Comparison of ENCODE assay signal across 25 cellular contexts in genomic region chr6:27956941-27957340, GRCh38. TPM values are rescaled to one million over a fixed set of nuclear protein-coding genes. Genes with fewer than 3 reads are reported as not detected.
"Had no signal": no experiment of that assay in that cellular context is flagged by ENCODE, and none has a peak within 500 bp of the region (broad histone marks: within the 10 kb centered on the region; RNA-seq: fewer than 3 reads in every experiment).

Gene OR2B6 (plus strand): TSS chr6:27957241. CDS start chr6:27957241, 0 bp downstream.

- H3K4me3 Mint-ChIP-seq: activated CD8-positive, alpha-beta T cell treated with anti-CD3 and anti-CD28 coated beads for 36 hours; activated naive CD4-positive, alpha-beta T cell treated with anti-CD3 and anti-CD28 coated beads, Interleukin-2, amount 10 ng/mL, durations not matched to agents 7 days and 5 days; activated naive CD8-positive, alpha-beta T cell treated with anti-CD3 and anti-CD28 coated beads for 36 hours; activated T-cell treated with anti-CD3 and anti-CD28 coated beads, Interleukin-2, amount 50 U/mL, for 72 hours; T-helper 2 cell treated with Interferon-gamma antibody and Interleukin-4, amounts not matched to agents 5 μg/mL and 100 μg/mL, for 36 hours had no signal

- H3K27ac Mint-ChIP-seq: activated CD8-positive, alpha-beta T cell treated with anti-CD3 and anti-CD28 coated beads for 36 hours; activated naive CD4-positive, alpha-beta T cell treated with anti-CD3 and anti-CD28 coated beads, Interleukin-2, amount 10 ng/mL, durations not matched to agents 7 days and 5 days; activated naive CD8-positive, alpha-beta T cell treated with anti-CD3 and anti-CD28 coated beads for 36 hours; activated T-cell treated with anti-CD3 and anti-CD28 coated beads, Interleukin-2, amount 50 U/mL, for 72 hours; activated T-helper 2 cell treated with anti-CD3 and anti-CD28 coated beads, Interferon-gamma antibody, Interleukin-2, Interleukin-4, amounts not matched to agents 10 μg/mL and 5 μg/mL and 100 μg/mL, durations not matched to agents 14 hours and 24 hours and 36 hours; T-helper 2 cell treated with Interferon-gamma antibody and Interleukin-4, amounts not matched to agents 5 μg/mL and 100 μg/mL, for 36 hours had no signal

- H3K36me3 Mint-ChIP-seq: activated naive CD4-positive, alpha-beta T cell treated with anti-CD3 and anti-CD28 coated beads, Interleukin-2, amount 10 ng/mL, durations not matched to agents 7 days and 5 days; activated naive CD8-positive, alpha-beta T cell treated with anti-CD3 and anti-CD28 coated beads for 36 hours had no signal

- ATAC-seq: activated CD4-positive, CD25-positive, alpha-beta regulatory T cell treated with anti-CD3 and anti-CD28 coated beads, Interleukin-2, amount 50 U/mL, for 24 hours; activated CD8-positive, alpha-beta T cell treated with anti-CD3 and anti-CD28 coated beads for 36 hours; activated T-cell treated with anti-CD3 and anti-CD28 coated beads, Interleukin-2, amount 50 U/mL, for 72 hours; PC-3; SK-N-SH treated with all-trans-retinoic acid at 6 μM for 48 hours had no signal

- H3K4me3 ChIP-seq: cardiac muscle cell, SJSA1 had no signal

- H3K4me1 Mint-ChIP-seq: activated naive CD4-positive, alpha-beta T cell treated with anti-CD3 and anti-CD28 coated beads, Interleukin-2, amount 10 ng/mL, durations not matched to agents 7 days and 5 days; activated naive CD8-positive, alpha-beta T cell treated with anti-CD3 and anti-CD28 coated beads for 36 hours had no signal

- DNase-seq: activated CD4-positive, alpha-beta T cell treated with anti-CD3 and anti-CD28 coated beads for 4 hours; activated CD8-positive, alpha-beta memory T cell treated with anti-CD3 and anti-CD28 coated beads, Interleukin-2, amount 50 U/mL, for 4 hours; activated CD8-positive, alpha-beta T cell treated with anti-CD3 and anti-CD28 coated beads for 36 hours; activated gamma-delta T cell treated with Interleukin-2 at 50 U/mL for 16 hours; activated naive CD4-positive, alpha-beta T cell treated with anti-CD3 and anti-CD28 coated beads, Interleukin-2, amount 10 ng/mL, durations not matched to agents 7 days and 5 days; activated naive CD8-positive, alpha-beta T cell treated with anti-CD3 and anti-CD28 coated beads for 36 hours; activated T-cell treated with anti-CD3 and anti-CD28 coated beads, Interleukin-2, amount 50 U/mL, for 72 hours; brain microvascular endothelial cell; NCI-H1092; NCI-H1417; NCI-H1930; NCI-H2171; NCI-H2227 treated with DMSO at 0.1 percent for 48 hours; NCI-H526; NCI-H774; PC-3; SHP77; SW 1271 had no signal

- H3K9me3 Mint-ChIP-seq: activated CD8-positive, alpha-beta T cell treated with anti-CD3 and anti-CD28 coated beads for 36 hours; activated naive CD4-positive, alpha-beta T cell treated with anti-CD3 and anti-CD28 coated beads, Interleukin-2, amount 10 ng/mL, durations not matched to agents 7 days and 5 days; activated naive CD8-positive, alpha-beta T cell treated with anti-CD3 and anti-CD28 coated beads for 36 hours; activated T-cell treated with anti-CD3 and anti-CD28 coated beads, Interleukin-2, amount 50 U/mL, for 72 hours; activated T-helper 2 cell treated with anti-CD3 and anti-CD28 coated beads, Interferon-gamma antibody, Interleukin-2, Interleukin-4, amounts not matched to agents 10 μg/mL and 5 μg/mL and 100 μg/mL, durations not matched to agents 14 hours and 24 hours and 36 hours; T-helper 2 cell treated with Interferon-gamma antibody and Interleukin-4, amounts not matched to agents 5 μg/mL and 100 μg/mL, for 36 hours had no signal

- H3K4me1 ChIP-seq: SJSA1 had no signal

- H3K27me3 ChIP-seq: brain microvascular endothelial cell, SJSA1 had no signal

- H3K9me3 ChIP-seq: SJSA1 had no signal

- H3K36me3 ChIP-seq: brain microvascular endothelial cell, cardiac muscle cell, SJSA1 had no signal

- H3K27ac ChIP-seq: brain microvascular endothelial cell, cardiac muscle cell, SJSA1 had no signal

RNA-seq across cellular contexts. Expression of gene OR2B6, which starts in this region (rescaled TPM):
- total RNA-seq: activated CD8-positive, alpha-beta T cell treated with anti-CD3 and anti-CD28 coated beads for 36 hours; activated naive CD8-positive, alpha-beta T cell treated with anti-CD3 and anti-CD28 coated beads for 36 hours; activated T-helper 2 cell treated with anti-CD3 and anti-CD28 coated beads, Interferon-gamma antibody, Interleukin-2, Interleukin-4, amounts not matched to agents 10 μg/mL and 5 μg/mL and 100 μg/mL, durations not matched to agents 14 hours and 24 hours and 36 hours; cardiac muscle cell; PC-3; SJSA1; T-helper 1 cell treated with Interleukin-12 subunit alpha and Interleukin-12 subunit beta and Interleukin-4 antibody, amounts not matched to agents 30 ng/mL and 1 ng/mL, for 36 hours had no signal
